ENCODE assay signal across 18 cellular contexts in genomic region chr3:50635066-50635465, GRCh38.
"Had no signal": no experiment of that assay in that cellular context is flagged by ENCODE, and none has a peak within 500 bp of the region (broad histone marks: within the 10 kb centered on the region; RNA-seq: fewer than 3 reads in every experiment).

No MANE protein-coding gene starts in this region.

- H3K36me3 ChIP-seq: cardiac muscle cell, tibial artery had no signal

- H3K9me3 ChIP-seq: tibial artery had no signal

- FAIRE-seq: TTC549, urothelium cell line had no signal

- H3K27ac ChIP-seq: cardiac muscle cell, epithelial cell of prostate, tibial artery had no signal

- DNase-seq: activated CD4-positive, alpha-beta T cell treated with anti-CD3 and anti-CD28 coated beads for 36 hours; activated CD8-positive, alpha-beta memory T cell treated with anti-CD3 and anti-CD28 coated beads for 24 hours; activated effector memory CD4-positive, alpha-beta T cell treated with Interleukin-2 at 50 U/mL for 16 hours; activated naive CD4-positive, alpha-beta T cell treated with anti-CD3 and anti-CD28 coated beads, Interleukin-2, amount 10 ng/mL, durations not matched to agents 7 days and 5 days; amygdala; endodermal cell; foreskin fibroblast; mesenchymal stem cell; naive thymus-derived CD8-positive, alpha-beta T cell; stimulated activated naive CD4-positive, alpha-beta T cell; substantia nigra; SW 1271; tibial artery had no signal

- H3K27ac Mint-ChIP-seq: activated CD4-positive, alpha-beta T cell treated with anti-CD3 and anti-CD28 coated beads for 36 hours; activated naive CD4-positive, alpha-beta T cell treated with anti-CD3 and anti-CD28 coated beads, Interleukin-2, amount 10 ng/mL, durations not matched to agents 7 days and 5 days; endodermal cell; T-helper 2 cell treated with Interferon-gamma antibody and Interleukin-4, amounts not matched to agents 5 μg/mL and 100 μg/mL, for 36 hours had no signal

- H3K4me3 Mint-ChIP-seq: activated CD4-positive, alpha-beta T cell treated with anti-CD3 and anti-CD28 coated beads for 36 hours; activated naive CD4-positive, alpha-beta T cell treated with anti-CD3 and anti-CD28 coated beads, Interleukin-2, amount 10 ng/mL, durations not matched to agents 7 days and 5 days; endodermal cell; T-helper 2 cell treated with Interferon-gamma antibody and Interleukin-4, amounts not matched to agents 5 μg/mL and 100 μg/mL, for 36 hours had no signal

- H3K27me3 ChIP-seq: cardiac muscle cell, tibial artery had no signal

- ATAC-seq: activated CD4-positive, alpha-beta T cell treated with anti-CD3 and anti-CD28 coated beads for 36 hours; naive thymus-derived CD8-positive, alpha-beta T cell had no signal

- H3K27me3 Mint-ChIP-seq: activated CD4-positive, alpha-beta T cell treated with anti-CD3 and anti-CD28 coated beads for 36 hours; activated naive CD4-positive, alpha-beta T cell treated with anti-CD3 and anti-CD28 coated beads, Interleukin-2, amount 10 ng/mL, durations not matched to agents 7 days and 5 days; naive thymus-derived CD8-positive, alpha-beta T cell had no signal

- H3K9me3 Mint-ChIP-seq: activated naive CD4-positive, alpha-beta T cell treated with anti-CD3 and anti-CD28 coated beads, Interleukin-2, amount 10 ng/mL, durations not matched to agents 7 days and 5 days; endodermal cell; naive thymus-derived CD8-positive, alpha-beta T cell; T-helper 2 cell treated with Interferon-gamma antibody and Interleukin-4, amounts not matched to agents 5 μg/mL and 100 μg/mL, for 36 hours had no signal

- H3K4me3 ChIP-seq: cardiac muscle cell, tibial artery had no signal
